Comparison of ENCODE assay signal across 1 cellular context in the genomic region with DNA sequence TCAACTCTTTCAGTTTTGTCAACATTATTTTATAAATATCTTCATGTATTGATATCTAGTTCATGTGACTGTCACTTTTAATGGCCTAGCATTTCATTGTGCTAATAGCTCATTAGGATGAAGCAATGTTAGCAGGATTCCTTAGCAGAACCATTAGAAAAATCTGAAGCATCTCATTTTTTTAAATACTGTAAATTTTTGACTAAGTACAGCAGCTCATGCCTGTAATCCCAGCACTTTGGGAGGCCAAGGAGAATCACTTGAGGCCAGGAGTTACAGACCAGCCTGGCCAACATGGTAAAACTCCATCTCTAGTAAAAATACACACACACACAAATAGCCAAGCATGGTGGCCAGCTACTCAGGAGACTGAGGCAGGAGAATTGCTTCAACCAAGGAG.
TF ChIP-seq lines count a peak whose summit lies in the region.

No MANE protein-coding gene starts in this region.

TF ChIP-seq in IMR-90, 13 proteins besides CTCF, POLR2A, EP300 and RAD21:
- TF ChIP-seq NFE2L2 (IDR thresholded peaks at IDR 0.05; ENCODE audit: low read depth, low read length): no peak
- no peak for TF ChIP-seq MXI1 (IDR thresholded peaks at IDR 0.05; ENCODE audit: borderline replicate concordance, low read depth, low read length)
- TF ChIP-seq CHD1 (IDR thresholded peaks at IDR 0.05; ENCODE audit: low read depth, low read length): no peak
- TF ChIP-seq BHLHE40 (IDR thresholded peaks at IDR 0.05; ENCODE audit: low read depth, low read length): no peak
- no peak for TF ChIP-seq SMC3 (IDR thresholded peaks at IDR 0.05; ENCODE audit: low read depth, low read length)
- TF ChIP-seq, protein P1, sequence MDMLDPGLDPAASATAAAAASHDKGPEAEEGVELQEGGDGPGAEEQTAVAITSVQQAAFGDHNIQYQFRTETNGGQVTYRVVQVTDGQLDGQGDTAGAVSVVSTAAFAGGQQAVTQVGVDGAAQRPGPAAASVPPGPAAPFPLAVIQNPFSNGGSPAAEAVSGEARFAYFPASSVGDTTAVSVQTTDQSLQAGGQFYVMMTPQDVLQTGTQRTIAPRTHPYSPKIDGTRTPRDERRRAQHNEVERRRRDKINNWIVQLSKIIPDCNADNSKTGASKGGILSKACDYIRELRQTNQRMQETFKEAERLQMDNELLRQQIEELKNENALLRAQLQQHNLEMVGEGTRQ (IDR thresholded peaks at IDR 0.05; ENCODE audit: low read depth, low read length): no peak
- TF ChIP-seq, protein P2, sequence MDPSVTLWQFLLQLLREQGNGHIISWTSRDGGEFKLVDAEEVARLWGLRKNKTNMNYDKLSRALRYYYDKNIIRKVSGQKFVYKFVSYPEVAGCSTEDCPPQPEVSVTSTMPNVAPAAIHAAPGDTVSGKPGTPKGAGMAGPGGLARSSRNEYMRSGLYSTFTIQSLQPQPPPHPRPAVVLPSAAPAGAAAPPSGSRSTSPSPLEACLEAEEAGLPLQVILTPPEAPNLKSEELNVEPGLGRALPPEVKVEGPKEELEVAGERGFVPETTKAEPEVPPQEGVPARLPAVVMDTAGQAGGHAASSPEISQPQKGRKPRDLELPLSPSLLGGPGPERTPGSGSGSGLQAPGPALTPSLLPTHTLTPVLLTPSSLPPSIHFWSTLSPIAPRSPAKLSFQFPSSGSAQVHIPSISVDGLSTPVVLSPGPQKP (IDR thresholded peaks at IDR 0.05; ENCODE audit: borderline replicate concordance, low read depth, low read length): no peak
- TF ChIP-seq RCOR1 (IDR thresholded peaks at IDR 0.05; ENCODE audit: insufficient replicate concordance, low read length): no peak
- TF ChIP-seq RFX5 (IDR thresholded peaks at IDR 0.05; ENCODE audit: low read depth, low read length): no peak
- TF ChIP-seq MAFK (IDR thresholded peaks at IDR 0.05; ENCODE audit: low read depth, low read length): no peak
- TF ChIP-seq FOS (IDR thresholded peaks at IDR 0.05; ENCODE audit: low read depth, low read length): no peak
- no peak for TF ChIP-seq CEBPB (IDR thresholded peaks at IDR 0.05; ENCODE audit: low read depth, low read length)
- TF ChIP-seq MAZ (IDR thresholded peaks at IDR 0.05; ENCODE audit: borderline replicate concordance, low read depth, low read length): no peak
TF ChIP-seq in IMR-90: peak in this region for 0.
